Comparison of ENCODE assay signal across 13 cellular contexts in genomic region chr1:45928486-45929205, GRCh38.
A peak's percentile ranks its signal among the peaks of the same experiment; 100 is the strongest.
DNase-seq lines count a peak whose midpoint lies in the region; ATAC-seq, FAIRE-seq and TF ChIP-seq lines count a peak whose summit lies in the region.
"Had no signal": no experiment of that assay in that cellular context is flagged by ENCODE, and none has a peak within 500 bp of the region (broad histone marks: within the 10 kb centered on the region; RNA-seq: fewer than 3 reads in every experiment).

No MANE protein-coding gene starts in this region.

- peak overlapping the region; percentile 26 for H3K4me2 ChIP-seq in BLaER1

- H3K27me3 ChIP-seq in BLaER1 (no peaks in the 10 kb centered on the region), left lung (no peaks in the 10 kb centered on the region), pancreas (no peaks in the 10 kb centered on the region)
- H3K27me3 ChIP-seq: tibial artery had no signal

- H3K27ac ChIP-seq in BLaER1 (no peak overlapping the region), left lung (no peak overlapping the region), pancreas (no peak overlapping the region)
- H3K27ac ChIP-seq: tibial artery had no signal

- no peak for FAIRE-seq in pancreas (lab: Jason Lieb, UNC)

- H3K9me3 ChIP-seq in BLaER1 (no peaks in the 10 kb centered on the region), left lung (no peaks in the 10 kb centered on the region), pancreas (no peaks in the 10 kb centered on the region)
- H3K9me3 ChIP-seq: tibial artery had no signal

- H3K4me1 ChIP-seq in BLaER1 (peaks cover 24% of the 10 kb centered on the region), left lung (no peaks in the 10 kb centered on the region), pancreas (peaks cover 6 to 12% (median 12%) of the 10 kb centered on the region in 3 donors)
- H3K4me1 ChIP-seq: tibial artery had no signal

- 90 to 96% methylated on average over 3 of the region's 3 CpGs for WGBS in pancreas, 2 donors

- intact Hi-C loops in left lung (cut with DNase I) = no loop called here
- intact Hi-C loops in pancreas (cut with DNase I) = no loop called here

- no peak overlapping the region for H3K4me3 ChIP-seq in BLaER1
- H3K4me3 ChIP-seq in WI38 (ENCODE audit: low read depth, low read length) = 0 out of 2 replicates have a peak overlapping the region, but pooled peaks have one; percentile 13
- H3K4me3 ChIP-seq in left lung = no peak overlapping the region
- no peak overlapping the region for H3K4me3 ChIP-seq in pancreas
- H3K4me3 ChIP-seq: tibial artery had no signal

- H3K36me3 ChIP-seq in BLaER1 = no peaks in the 10 kb centered on the region
- no peaks in the 10 kb centered on the region for H3K36me3 ChIP-seq in left lung
- H3K36me3 ChIP-seq in pancreas = no peaks in the 10 kb centered on the region
- H3K36me3 ChIP-seq: tibial artery had no signal

- no peak overlapping the region for H3K9ac ChIP-seq in BLaER1

- DNase-seq in HT1080 (ENCODE audit: low read depth) = peak; percentile 58
- no peak for DNase-seq in left lung
- no peak for DNase-seq in NCI-H510A (lab: John Stamatoyannopoulos, UW)
- no peak for DNase-seq in pancreas
- DNase-seq in stimulated activated CD8-positive, alpha-beta memory T cell treated with anti-CD3 and anti-CD28 coated beads, Interleukin-4, amount 100 ng/mL, for 48 hours = no peak
- no peak for DNase-seq in LoVo (ENCODE audit: low spot score)
- DNase-seq: anterior cingulate cortex, KG1, NCI-H774, T-helper 9 cell, tibial artery had no signal

- peak; percentile 19 for ATAC-seq in left lung
- no peak for ATAC-seq in pancreas

- TF ChIP-seq CTCF in WI38 (IDR thresholded peaks at IDR 0.05; ENCODE audit: low read depth, low read length) (no peak), left lung (IDR thresholded peaks at IDR 0.05) (no peak), pancreas (IDR thresholded peaks at IDR 0.05) (no peak)

- no peaks in the 10 kb centered on the region for H4K20me1 ChIP-seq in BLaER1
